8 cellular contexts compared by ENCODE assay signal in genomic region chr7:132318338-132319318, GRCh38.
A peak's percentile ranks its signal among the peaks of the same experiment; 100 is the strongest.
DNase-seq lines count a peak whose midpoint lies in the region; ATAC-seq and TF ChIP-seq lines count a peak whose summit lies in the region.

No MANE protein-coding gene starts in this region.

- no peaks in the 10 kb centered on the region for H3K36me3 ChIP-seq in heart left ventricle
- H3K36me3 ChIP-seq in prostate gland = no peaks in the 10 kb centered on the region
- no peaks in the 10 kb centered on the region for H3K36me3 ChIP-seq in aorta (ENCODE audit: control insufficient read depth in 1 of 2, insufficient read depth in 2 of 2, low read length in 1 of 2)

- peak; percentile 88 for TF ChIP-seq CTCF in GM12865 (IDR thresholded peaks at IDR 0.05; ENCODE audit: insufficient read depth, low read depth, low read length, missing control alignments)
- TF ChIP-seq CTCF in heart left ventricle (IDR thresholded peaks at IDR 0.05) = peak; percentile 81 to 94 (median 91)
- TF ChIP-seq CTCF in prostate gland (IDR thresholded peaks at IDR 0.05) = peak; percentile 88 to 90 (median 90)

- H3K4me3 ChIP-seq in GM12865 (ENCODE audit: low read depth, low read length) = no peak overlapping the region
- H3K4me3 ChIP-seq in heart left ventricle = no peak overlapping the region
- no peak overlapping the region for H3K4me3 ChIP-seq in prostate gland
- H3K4me3 ChIP-seq in aorta (ENCODE audit: low read length in 2 of 2) = no peak overlapping the region

- no peak overlapping the region for H3K27ac ChIP-seq in heart left ventricle
- no peak overlapping the region for H3K27ac ChIP-seq in prostate gland
- H3K27ac ChIP-seq in aorta (ENCODE audit: low read depth in 1 of 2, low read length in 2 of 2) = no peak overlapping the region

- DNase-seq in GM12865 (ENCODE audit: low read depth) (peak; percentile 85), NCI-H1436 (lab: John Stamatoyannopoulos, UW) (peak; percentile 60), SW480 (ENCODE audit: low spot score) (peak; percentile 83), heart left ventricle (peak; percentile 80 to 90 (median 85)), prostate gland (ENCODE audit: low spot score) (peak; percentile 82), aorta (peak; percentile 87 to 96)
- peak; percentile 70 for DNase-seq in activated naive CD8-positive, alpha-beta T cell treated with anti-CD3 and anti-CD28 coated beads, Interleukin-2, amount 50 U/mL, for 16 hours (ENCODE audit: low read depth, low spot score)

- H3K27me3 ChIP-seq in heart left ventricle = peaks cover 0 to 7% (median 0%) of the 10 kb centered on the region in 9 donors
- H3K27me3 ChIP-seq in prostate gland (replicated peaks; ENCODE audit: insufficient read depth) = no peaks in the 10 kb centered on the region
- no peaks in the 10 kb centered on the region for H3K27me3 ChIP-seq in aorta (ENCODE audit: control insufficient read depth in 1 of 2, insufficient read depth in 2 of 2, low read length in 1 of 2)

- peak; percentile 67 for ATAC-seq in HG02763 (IDR thresholded peaks at IDR 0.05; ENCODE audit: unreplicated experiment)
- peak; percentile 82 to 93 (median 88) for ATAC-seq in heart left ventricle
- peak; percentile 92 for ATAC-seq in aorta (ENCODE audit: low FRiP score)

- H3K9me3 ChIP-seq in heart left ventricle = no peaks in the 10 kb centered on the region
- no peaks in the 10 kb centered on the region for H3K9me3 ChIP-seq in prostate gland
- H3K9me3 ChIP-seq in aorta (ENCODE audit: control insufficient read depth, low read length) = no peaks in the 10 kb centered on the region

- intact Hi-C loops in heart left ventricle (cut with DNase I) = loop anchor here in 9 of 10 donors (1.0 to 10.0 kb wide), 10 partner anchors 182 to 1696 kb away; no protein-coding TSS in a partner anchor
- intact Hi-C loops in prostate gland (cut with DNase I) = loop anchor here (1.0 to 10.0 kb wide), 3 partner anchors 104 to 1116 kb away; no protein-coding TSS in a partner anchor
- intact Hi-C loops in aorta (cut with DNase I) = loop anchor here (2.0 to 5.0 kb wide), 5 partner anchors 74 to 371 kb away; no protein-coding TSS in a partner anchor

- WGBS in heart left ventricle, 4 donors = 11 to 16% (median 13%) methylated on average over 21 of the region's 21 CpGs
- WGBS in prostate gland = 14% methylated on average over 21 of the region's 21 CpGs
- WGBS in aorta, 2 donors = 20 to 24% methylated on average over 21 of the region's 21 CpGs

- H3K4me1 ChIP-seq in heart left ventricle (peaks cover 0 to 17% (median 7%) of the 10 kb centered on the region in 12 donors), prostate gland (replicated peaks) (peaks cover 3% of the 10 kb centered on the region), aorta (ENCODE audit: control insufficient read depth in 1 of 2, insufficient read depth in 2 of 2, low read length in 2 of 2) (no peaks in the 10 kb centered on the region)

- no peak for TF ChIP-seq POLR2A in heart left ventricle (IDR thresholded peaks at IDR 0.05)
- TF ChIP-seq POLR2A in prostate gland (IDR thresholded peaks at IDR 0.05) = no peak
